ENCODE assay signal across 1 cellular context in genomic region chr4:152309418-152309817, GRCh38.
TF ChIP-seq lines count a peak whose summit lies in the region.

No MANE protein-coding gene starts in this region.

TF ChIP-seq in WTC11, 78 proteins besides CTCF, POLR2A, EP300 and RAD21 (continued from another document):
- TF ChIP-seq ZNF416 (CRISPR knock-in tag; IDR thresholded peaks at IDR 0.05), result no peak
- no peak for TF ChIP-seq KAT7 (CRISPR knock-in tag; IDR thresholded peaks at IDR 0.05; ENCODE audit: borderline replicate concordance)
- TF ChIP-seq SOX15 (CRISPR knock-in tag; IDR thresholded peaks at IDR 0.05), result no peak
- TF ChIP-seq E2F1 (CRISPR knock-in tag; IDR thresholded peaks at IDR 0.05), result no peak
- no peak for TF ChIP-seq NR1H2 (CRISPR knock-in tag; IDR thresholded peaks at IDR 0.05)
- TF ChIP-seq E2F5 (CRISPR knock-in tag; IDR thresholded peaks at IDR 0.05), result no peak
- no peak for TF ChIP-seq OVOL2 (CRISPR knock-in tag; IDR thresholded peaks at IDR 0.05; ENCODE audit: borderline replicate concordance)
- no peak for TF ChIP-seq RELA (CRISPR knock-in tag; IDR thresholded peaks at IDR 0.05; ENCODE audit: borderline replicate concordance)
- no peak for TF ChIP-seq CBFB (CRISPR knock-in tag; IDR thresholded peaks at IDR 0.05; ENCODE audit: low read depth)
- no peak for TF ChIP-seq CREM (CRISPR knock-in tag; IDR thresholded peaks at IDR 0.05)
